Comparison of ENCODE assay signal across 19 cellular contexts in genomic region chr6:7893342-7893741, GRCh38. TPM values are rescaled to one million over a fixed set of nuclear protein-coding genes. Genes with fewer than 3 reads are reported as not detected.
DNase-seq lines count a peak whose midpoint lies in the region; ATAC-seq, FAIRE-seq and TF ChIP-seq lines count a peak whose summit lies in the region.
"Had no signal": no experiment of that assay in that cellular context is flagged by ENCODE, and none has a peak within 500 bp of the region (broad histone marks: within the 10 kb centered on the region; RNA-seq: fewer than 3 reads in every experiment).

No MANE protein-coding gene starts in this region.

- BruUV-seq in GM12878 (replicated peaks; lab: Mats Ljungman, UMichigan), result no TSS peak

- H3K4me3 ChIP-seq in HEK293 (ENCODE audit: low read depth, low read length) (no peak overlapping the region), GM12878 (no peak overlapping the region), gastrocnemius medialis (no peak overlapping the region)
- H3K4me3 ChIP-seq: A549 had no signal

- H4K20me1 ChIP-seq in GM12878 (ENCODE audit: control insufficient read depth, insufficient read depth), result no peaks in the 10 kb centered on the region; the same call in 1 of the 2 replicates

- POLR2A ChIA-PET in HEK293 (lab: Yijun Ruan, JAX), result no interaction called here
- POLR2A ChIA-PET in GM12878 (lab: Charles Lee), result no interaction called here
- POLR2A ChIA-PET in WTC11 (lab: Charles Lee), result no interaction called here

- in situ Hi-C loops in GM12878 (cut with MboI) (no loop called here), gastrocnemius medialis (cut with MboI; ENCODE audit: low sequenced_read_pairs in 4 of 4) (no loop called here)

- no peak overlapping the region for H3K4me3 Mint-ChIP-seq in WTC11
- H3K4me3 Mint-ChIP-seq: CD14-positive monocyte; CD8-positive, alpha-beta T cell had no signal

- TF ChIP-seq RAD21 in GM12878 (IDR thresholded peaks at IDR 0.05; ENCODE audit: insufficient read depth, low read depth, low read length), result no peak

- TF ChIP-seq CTCF in HEK293 (tag by site-specific recombination; IDR thresholded peaks at IDR 0.05), result no peak
- TF ChIP-seq CTCF in GM12878 (IDR thresholded peaks at IDR 0.05 in 2 of 3, conservative IDR thresholded peaks at IDR 0.05 in 1 of 3; ENCODE audit: control insufficient read depth in 2 of 3, extremely low read depth in 1 of 3, insufficient read depth in 1 of 3, low read depth in 3 of 3, low read length in 3 of 3), result no peak
- TF ChIP-seq CTCF in gastrocnemius medialis (IDR thresholded peaks at IDR 0.05 in 4 of 5, conservative IDR thresholded peaks at IDR 0.05 in 1 of 5), result no peak
- TF ChIP-seq CTCF in WTC11 (IDR thresholded peaks at IDR 0.05), result no peak

- H3K4me1 Mint-ChIP-seq in WTC11, result no peaks in the 10 kb centered on the region
- H3K4me1 Mint-ChIP-seq: CD14-positive monocyte had no signal

- H3K27ac Mint-ChIP-seq in WTC11, result no peak overlapping the region
- H3K27ac Mint-ChIP-seq: CD14-positive monocyte; CD8-positive, alpha-beta T cell had no signal

- H3K27me3 ChIP-seq in GM12878 (replicated peaks in 1 of 2; ENCODE audit: control insufficient read depth in 2 of 2, insufficient read depth in 2 of 2, low read length in 1 of 2) (no peaks in the 10 kb centered on the region), gastrocnemius medialis (no peaks in the 10 kb centered on the region)

- H3K27ac ChIP-seq in HEK293 (ENCODE audit: extremely low read depth, low read depth, low read length) (no peak overlapping the region), GM12878 (ENCODE audit: control insufficient read depth, insufficient read depth) (no peak overlapping the region), gastrocnemius medialis (peak overlapping the region in 1 of 4 donors; percentile 29), substantia nigra (ENCODE audit: low read depth, low read length, poor library complexity, severe bottlenecking) (no peak overlapping the region)
- H3K27ac ChIP-seq: A549 had no signal

- FAIRE-seq in GM12892 (lab: Jason Lieb, UNC) (no peak), GM12878 (lab: Jason Lieb, UNC) (no peak)
- FAIRE-seq: A549, D721Med, G401.6, HTR-8/SVneo had no signal

- H3K9me3 ChIP-seq in HEK293 (ENCODE audit: control insufficient read depth, insufficient read depth, low read depth, low read length) (no peaks in the 10 kb centered on the region), GM12878 (replicated peaks; ENCODE audit: control insufficient read depth, insufficient read depth, low read length) (no peaks in the 10 kb centered on the region), gastrocnemius medialis (no peaks in the 10 kb centered on the region)
- H3K9me3 ChIP-seq: A549 had no signal

- H3K9me3 Mint-ChIP-seq in WTC11, result no peaks in the 10 kb centered on the region
- H3K9me3 Mint-ChIP-seq: CD14-positive monocyte; CD8-positive, alpha-beta T cell had no signal

- ATAC-seq in GM12878 (no peak), gastrocnemius medialis (peak; percentile 44 to 54), WTC11 (no peak)
- ATAC-seq: A549; CD8-positive, alpha-beta T cell had no signal

- no peak overlapping the region for H3K4me2 ChIP-seq in GM12878 (ENCODE audit: control insufficient read depth, insufficient read depth)
- H3K4me2 ChIP-seq: A549 had no signal

- no peaks in the 10 kb centered on the region for H3K4me1 ChIP-seq in HEK293 (ENCODE audit: control insufficient read depth, insufficient read depth, low read length)
- no peaks in the 10 kb centered on the region; the same call in 1 of the 2 replicates for H3K4me1 ChIP-seq in GM12878 (ENCODE audit: control insufficient read depth, insufficient read depth, low read length)
- peaks cover 0 to 5% of the 10 kb centered on the region in 2 donors for H3K4me1 ChIP-seq in gastrocnemius medialis
- H3K4me1 ChIP-seq: A549 had no signal

- peaks cover 86% of the 10 kb centered on the region for H3K36me3 Mint-ChIP-seq in WTC11

- RAD21 ChIA-PET in GM12878 (lab: Charles Lee; ENCODE audit: unreplicated experiment), result no interaction called here

- no peak overlapping the region for H3K9ac ChIP-seq in GM12878 (ENCODE audit: control insufficient read depth, insufficient read depth, low read length)

- H2AFZ ChIP-seq in GM12878 (ENCODE audit: control insufficient read depth, low read depth, low read length), result no peak overlapping the region

- no peaks in the 10 kb centered on the region for H3K27me3 Mint-ChIP-seq in WTC11 (ENCODE audit: low read depth)

- no peak for TF ChIP-seq EP300 in GM12878 (IDR thresholded peaks at IDR 0.05; ENCODE audit: borderline replicate concordance in 1 of 2, control insufficient read depth in 1 of 2, low read depth in 2 of 2, low read length in 2 of 2)

- DNase-seq in GM12892 (ENCODE audit: insufficient read length), result no peak
- DNase-seq in GM12878 (ENCODE audit: low read depth, low spot score), result no peak
- DNase-seq in gastrocnemius medialis, result peak in 1 of 2 donors; percentile 38
- DNase-seq in WTC11 (ENCODE audit: low spot score), result no peak
- DNase-seq in activated T-cell treated with anti-CD3 and anti-CD28 coated beads, Interleukin-2, amount 50 U/mL, for 48 hours, result no peak
- no peak for DNase-seq in activated CD4-positive, alpha-beta T cell treated with anti-CD3 and anti-CD28 coated beads, Interleukin-2, amount 50 U/mL, for 1 hour
- DNase-seq in substantia nigra (lab: John Stamatoyannopoulos, UW), result no peak
- DNase-seq: CD8-positive, alpha-beta T cell; COR-L47; DMS153; DMS79 treated with DMSO at 0.1 percent for 48 hours; EL; HCEC 1CT had no signal

- peak; percentile 58 for TF ChIP-seq POLR2A in GM12892 (IDR thresholded peaks at IDR 0.05; ENCODE audit: low read depth, low read length)
- TF ChIP-seq POLR2A in GM12878 (IDR thresholded peaks at IDR 0.05; ENCODE audit: low read depth, low read length), result peak; percentile 46; the same call in 1 of the 2 replicates
- TF ChIP-seq POLR2A in gastrocnemius medialis (IDR thresholded peaks at IDR 0.05), result no peak

- WGBS in GM12878 (ENCODE audit: insufficient coverage, insufficient replicate concordance, low lambda C conversion rate, missing lambda C conversion rate), result 97% methylated on average over 12 of the region's 12 CpGs

- intact Hi-C loops in GM12878 (cut with micrococcal nuclease; ENCODE audit: unreplicated experiment) (no loop called here), gastrocnemius medialis (cut with DNase I; ENCODE audit: low total_unique reads) (no loop called here)

- H3K79me2 ChIP-seq in GM12878 (ENCODE audit: control insufficient read depth, insufficient read depth, low read length), result no peaks in the 10 kb centered on the region; the same call in 1 of the 2 replicates

- H3K36me3 ChIP-seq in HEK293 (ENCODE audit: control insufficient read depth in 2 of 2, insufficient read depth in 1 of 2, low read length in 2 of 2) (peaks cover 83 to 97% of the 10 kb centered on the region in 2 experiments), GM12878 (ENCODE audit: control insufficient read depth in 2 of 2, insufficient read depth in 2 of 2, low read length in 1 of 2) (peaks cover 21 to 54% of the 10 kb centered on the region in 2 experiments), gastrocnemius medialis (peaks cover 0 to 93% of the 10 kb centered on the region in 2 donors)

- SMC1A ChIA-PET in GM12878 (lab: Charles Lee; ENCODE audit: uncharacterized antibody, unreplicated experiment), result no interaction called here

- CTCF ChIA-PET in HEK293 (lab: Yijun Ruan, JAX), result interaction anchor here (0.5 kb wide), 1 partner anchor 88 kb away, joined by 3 read pairs; no protein-coding TSS in a partner anchor
- CTCF ChIA-PET in GM12878 (lab: Yijun Ruan, JAX), result no interaction called here
- CTCF ChIA-PET in WTC11 (lab: Charles Lee), result interaction anchor here (1.2 kb wide), 1 partner anchor 46 kb away, joined by 3 read pairs; no protein-coding TSS in a partner anchor

TF ChIP-seq in HEK293, 187 proteins besides CTCF, POLR2A, EP300 and RAD21 (continues in another document):
- TF ChIP-seq ZNF747 (tag by site-specific recombination; IDR thresholded peaks at IDR 0.05) (no peak), ZNF610 (tag by site-specific recombination; IDR thresholded peaks at IDR 0.05; ENCODE audit: borderline replicate concordance) (no peak), ZNF600 (tag by site-specific recombination; IDR thresholded peaks at IDR 0.05) (0 out of 2 replicates have a peak, but pooled peaks have one; percentile 14), ZNF138 (tag by site-specific recombination; IDR thresholded peaks at IDR 0.05; ENCODE audit: borderline replicate concordance) (no peak)

TF ChIP-seq in GM12878, 131 proteins besides CTCF, POLR2A, EP300 and RAD21 (continues in another document):
- no peak for TF ChIP-seq CBX5 (IDR thresholded peaks at IDR 0.05; ENCODE audit: low read depth)
- no peak for TF ChIP-seq FOS (IDR thresholded peaks at IDR 0.05; ENCODE audit: borderline replicate concordance, extremely low read depth, insufficient read length)
- TF ChIP-seq SREBF2 (IDR thresholded peaks at IDR 0.05; ENCODE audit: low read length), result no peak
- TF ChIP-seq MTA2 (IDR thresholded peaks at IDR 0.05; ENCODE audit: low read depth), result no peak

TF ChIP-seq in WTC11, 78 proteins besides CTCF, POLR2A, EP300 and RAD21 (continues in another document):
- TF ChIP-seq OVOL2 (CRISPR knock-in tag; IDR thresholded peaks at IDR 0.05; ENCODE audit: borderline replicate concordance), result no peak
- TF ChIP-seq SMAD4 (CRISPR knock-in tag; IDR thresholded peaks at IDR 0.05), result no peak
- TF ChIP-seq TEAD1 (CRISPR knock-in tag; IDR thresholded peaks at IDR 0.05), result no peak
- no peak for TF ChIP-seq NR1H2 (CRISPR knock-in tag; IDR thresholded peaks at IDR 0.05)
- no peak for TF ChIP-seq RORB (CRISPR knock-in tag; IDR thresholded peaks at IDR 0.05)

RNA-seq across cellular contexts. Expression of gene TXNDC5, which starts 17.2 kb away (rescaled TPM):
- 74.8 TPM for polyA plus RNA-seq in GM12892 (2012; ENCODE audit: missing spikeins)
- total RNA-seq in GM12878 (2013; cell fraction: nucleolus; rRNA removed), result 52.5 and 54.0 TPM in 2 replicates
- total RNA-seq in GM12878 (2014; rRNA removed) (173 and 181 TPM in 2 replicates), GM12878 (2014; rRNA removed; fragmentation: Illumina TruSeq; extraction: Trizol) (128 and 143 TPM in 2 replicates), GM12878 (2021) (131 and 143 TPM in 2 replicates), gastrocnemius medialis (10 to 100 TPM; 29.9 to 43.3 (median 38.8) TPM), WTC11 (2021) (141 to 149 TPM (median 147 TPM) in 3 replicates)
- 122 TPM for polyA plus RNA-seq in GM12878 (2011; ENCODE audit: low read depth)
- polyA plus RNA-seq in GM12878 (2011; rRNA removed) (38.2 and 50.1 TPM in 2 replicates), GM12878 (2014; fragmentation: Illumina TruSeq; extraction: Trizol) (135 and 145 TPM in 2 replicates), GM12878 (2014; fragmentation: Nextera tagmentation; extraction: Ambion mirVana) (10 to 100 TPM; 38.1 to 46.7 TPM), GM12878 (2014; rRNA removed) (122 and 129 TPM in 2 replicates), GM12878 (2016; fragmentation: Nextera tagmentation; extraction: Ambion mirVana) (100 to 1,000 TPM in 1 of 2 experiments, 1 to 10 TPM in 1; 7.2 to 165 TPM)
- 47.0 and 47.9 TPM in 2 replicates for polyA plus RNA-seq in GM12878 (2011; cell fraction: cytosol; rRNA removed)
- 30.6 and 39.9 TPM in 2 replicates for polyA plus RNA-seq in GM12878 (2011; cell fraction: nucleus; rRNA removed)
- polyA plus RNA-seq in GM12878 (2012), result 117 and 141 TPM in 2 replicates
- 39.4 and 40.8 TPM in 2 replicates for polyA minus RNA-seq in GM12878 (2011; rRNA and poly(A)+ RNA removed)
- polyA minus RNA-seq in GM12878 (2011; cell fraction: cytosol; rRNA and poly(A)+ RNA removed), result 15.0 and 18.6 TPM in 2 replicates
- polyA minus RNA-seq in GM12878 (2011; cell fraction: nucleus; rRNA and poly(A)+ RNA removed), result 9.7 and 14.4 TPM in 2 replicates

Comparison
In these comparisons a context has a peak if more than half of its experiments do, and no peak if none do; other contexts are left out.
1. POLR2A ChIP-seq: peak in GM12892 (single experiment) and GM12878 (single experiment); none in gastrocnemius medialis (0 of 2).
2. ATAC-seq: peak in gastrocnemius medialis (2 of 2); none in GM12878 (single experiment) and WTC11 (single experiment).